ENCODE assay signal across 8 cellular contexts in the genomic region with DNA sequence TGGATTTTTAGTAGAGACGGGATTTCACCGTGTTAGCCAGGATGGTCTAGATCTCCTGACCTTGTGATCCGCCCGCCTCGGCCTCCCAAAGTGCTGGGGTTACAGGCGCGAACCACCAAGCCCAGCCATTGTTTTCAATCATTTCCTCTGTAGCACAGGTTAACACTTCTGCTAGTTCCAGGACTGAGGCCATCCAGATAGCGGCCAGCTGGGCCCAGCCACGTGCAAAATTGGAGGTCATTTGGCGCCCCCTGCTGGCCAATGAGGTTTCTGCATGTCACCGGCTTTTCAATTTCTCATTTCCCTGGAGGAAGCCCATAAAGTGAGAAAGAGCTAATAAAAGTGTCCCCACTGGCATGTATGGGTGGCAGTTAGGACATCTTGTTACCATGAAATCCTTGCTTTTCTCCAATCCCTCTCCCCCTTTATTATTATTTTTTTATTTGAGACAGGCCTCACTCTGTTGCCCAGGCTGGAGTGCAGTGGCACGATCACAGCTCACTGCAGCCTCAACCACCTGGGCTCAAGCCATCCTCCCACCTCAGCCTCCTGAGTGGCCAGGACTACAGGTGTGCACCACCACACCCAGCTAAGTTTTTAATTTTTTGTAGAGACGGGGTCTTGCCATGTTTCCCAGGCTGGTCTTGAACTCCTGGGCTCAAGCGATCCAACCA. TPM values are rescaled to one million over a fixed set of nuclear protein-coding genes. Genes with fewer than 3 reads are reported as not detected.
DNase-seq lines count a peak whose midpoint lies in the region; ATAC-seq, FAIRE-seq and TF ChIP-seq lines count a peak whose summit lies in the region.
"Not testable (repeated sequence)": the region's sequence is repeated elsewhere in the genome, so short reads cannot be mapped to it uniquely, and the experiment has no call there.

No MANE protein-coding gene starts in this region.

- H3K56ac ChIP-seq in IMR-90 (ENCODE audit: extremely low read depth, insufficient read depth, low read length), result not testable (repeated sequence)

- H3K4me3 ChIP-seq in A549; IMR-90 (ENCODE audit: insufficient read depth, low read depth, low read length); kidney (ENCODE audit: low read length in 2 of 2): not testable (repeated sequence)

- not testable (repeated sequence) for H4K20me1 ChIP-seq in IMR-90 (ENCODE audit: insufficient read depth, low read length)

- FAIRE-seq in A549 (lab: Jason Lieb, UNC), result not testable (repeated sequence)
- peak; percentile 89 for FAIRE-seq in kidney (lab: Jason Lieb, UNC)

- not testable (repeated sequence) for H2BK20ac ChIP-seq in IMR-90 (ENCODE audit: low read depth, low read length)

- H4K5ac ChIP-seq in IMR-90 (ENCODE audit: low read depth, low read length), result not testable (repeated sequence)

- H3K27ac ChIP-seq in A549, result peak overlapping the region in 1 of 2 experiments; percentile 56; a peak in 3 of 6 replicates
- not testable (repeated sequence) for H3K27ac ChIP-seq in IMR-90 (ENCODE audit: insufficient read depth, low read length); kidney (ENCODE audit: low read depth in 2 of 2, low read length in 2 of 2)

- in situ Hi-C loops in GM13977 (cut with MboI; ENCODE audit: low pct_unique_long_range_greater_than_20kb, low sequenced_read_pairs, unreplicated experiment) (loop anchor here (10.0 to 25.0 kb wide), 3 partner anchors 115 to 808 kb away; no protein-coding TSS in a partner anchor), IMR-90 (cut with MboI; ENCODE audit: low sequenced_read_pairs) (loop anchor here (5.0 to 25.0 kb wide), 4 partner anchors 63 to 783 kb away; no protein-coding TSS in a partner anchor)

- H3K9me3 ChIP-seq in A549; IMR-90 (ENCODE audit: control insufficient read depth, insufficient read depth, low read length); kidney (ENCODE audit: control insufficient read depth in 1 of 2, low read length in 2 of 2): not testable (repeated sequence)

- not testable (repeated sequence) for TF ChIP-seq POLR2A in A549 (IDR thresholded peaks at IDR 0.05; ENCODE audit: low read length)
- peak; percentile 55 for TF ChIP-seq POLR2A in IMR-90 (IDR thresholded peaks at IDR 0.05; ENCODE audit: low read depth, low read length)

- 30% methylated on average over 14 of the region's 14 CpGs for WGBS in A549 (ENCODE audit: missing lambda C conversion rate)
- 39% methylated on average over 8 of the region's 14 CpGs; no CpG with 5 or more reads in 1 of the 2 experiments for WGBS in IMR-90 (ENCODE audit: extremely low coverage in 2 of 2, insufficient read length in 1 of 2), 2 experiments

- not testable (repeated sequence) for H3K23ac ChIP-seq in IMR-90 (ENCODE audit: low read depth, low read length)

- dilution Hi-C loops in IMR-90 (cut with HindIII; ENCODE audit: low sequenced_read_pairs, unreplicated experiment), result not testable (repeated sequence)

- H2BK5ac ChIP-seq in IMR-90 (ENCODE audit: low read depth, low read length, poor library complexity, severe bottlenecking), result not testable (repeated sequence)

- TF ChIP-seq RAD21 in A549 (conservative IDR thresholded peaks at IDR 0.05 in 1 of 2, IDR thresholded peaks at IDR 0.05 in 1 of 2), result peak; percentile 99 to 100
- TF ChIP-seq RAD21 in IMR-90 (IDR thresholded peaks at IDR 0.05; ENCODE audit: low read length), result peak; percentile 98

- peak; percentile 79 to 91; a peak in 5 of 6 replicates for ATAC-seq in A549
- ATAC-seq in IMR-90 (ENCODE audit: low read depth), result peak; percentile 78

- H3K4me2 ChIP-seq in A549; IMR-90 (ENCODE audit: low read depth, low read length): not testable (repeated sequence)

- peak; percentile 97 for TF ChIP-seq CTCF in A549 (IDR thresholded peaks at IDR 0.05)
- peak; percentile 81 for TF ChIP-seq CTCF in GM13977 (IDR thresholded peaks at IDR 0.05; ENCODE audit: extremely low read depth, insufficient read depth, missing control alignments)
- TF ChIP-seq CTCF in IMR-90 (conservative IDR thresholded peaks at IDR 0.05; ENCODE audit: low read depth, low read length), result peak; percentile 96
- TF ChIP-seq CTCF in kidney (IDR thresholded peaks at IDR 0.05; ENCODE audit: borderline replicate concordance, extremely low read depth, insufficient read depth), result peak; percentile 98

- not testable (repeated sequence) for TF ChIP-seq EP300 in A549 (IDR thresholded peaks at IDR 0.05)

- 0 out of 2 replicates have a peak overlapping the region, but pooled peaks have one; percentile 43 for H2AK5ac ChIP-seq in IMR-90 (ENCODE audit: low read depth, low read length)

- H2AK9ac ChIP-seq in IMR-90 (replicated peaks; ENCODE audit: low read depth, low read length, poor library complexity), result not testable (repeated sequence)

- intact Hi-C loops in IMR-90 (cut with micrococcal nuclease) (loop anchor here (1.0 to 5.0 kb wide), 5 partner anchors 59 to 807 kb away; partner anchors contain the start of gene COG1), kidney (cut with DNase I) (loop anchor here (5.0 kb wide), 1 partner anchor 118 kb away; no protein-coding TSS in a partner anchor)

- H3K36me3 ChIP-seq in IMR-90 (ENCODE audit: control insufficient read depth, insufficient read depth, low read length); kidney (ENCODE audit: control insufficient read depth in 1 of 2, insufficient read depth in 2 of 2, low read length in 2 of 2): not testable (repeated sequence)

- H3K4me1 ChIP-seq in A549; IMR-90 (ENCODE audit: control insufficient read depth, insufficient read depth, low read length); kidney (ENCODE audit: control insufficient read depth in 1 of 2, insufficient read depth in 1 of 2, low read depth in 1 of 2, low read length in 2 of 2): not testable (repeated sequence)

- H3K79me1 ChIP-seq in IMR-90 (ENCODE audit: low read depth in 1 of 2, low read length in 2 of 2), result not testable (repeated sequence)

- not testable (repeated sequence) for H4K8ac ChIP-seq in IMR-90 (ENCODE audit: low read depth in 2 of 2, low read length in 2 of 2)

- not testable (repeated sequence) for H2BK15ac ChIP-seq in IMR-90 (ENCODE audit: low read depth, low read length)

- H3K9ac ChIP-seq in IMR-90 (ENCODE audit: low read depth, low read length); kidney (ENCODE audit: low read length in 2 of 2): not testable (repeated sequence)

- BruUV-seq in IMR-90 (replicated peaks; lab: Mats Ljungman, UMichigan), result not testable (repeated sequence)

- H3K18ac ChIP-seq in IMR-90 (ENCODE audit: low read depth, low read length), result not testable (repeated sequence)

- H3K4ac ChIP-seq in IMR-90 (ENCODE audit: low read depth, low read length), result not testable (repeated sequence)

- CTCF ChIA-PET in A549 (lab: Yijun Ruan, JAX) (interaction anchor here (0.6 to 23.7 kb wide), 63 partner anchors 12 to 1764 kb away, joined by 3 to 975 read pairs (median 5); partner anchors contain the start of genes CDC42EP4, COG1 and CPSF4L), IMR-90 (lab: Yijun Ruan, JAX) (interaction anchor here (0.6 to 2.8 kb wide), 13 partner anchors 9 to 128 kb away, joined by 3 to 37 read pairs (median 3); partner anchors contain the start of genes CDC42EP4 and CPSF4L)

- H4K91ac ChIP-seq in IMR-90 (ENCODE audit: insufficient read depth, low read depth, low read length), result not testable (repeated sequence)

- DNase-seq in A549 (ENCODE audit: low read depth in 1 of 2, low spot score in 1 of 2) (peak; percentile 76 to 92), GM13977 (ENCODE audit: low spot score) (peak; percentile 88), IMR-90 (peak; percentile 68), NOMO-1 (lab: John Stamatoyannopoulos, UW; ENCODE audit: unreplicated experiment in 2 of 2) (peak; percentile 73 to 86), cerebellum (ENCODE audit: low spot score) (peak; percentile 91), kidney (peak; percentile 93)
- DNase-seq in activated CD4-positive, alpha-beta T cell treated with anti-CD3 and anti-CD28 coated beads, Interleukin-2, amount 50 U/mL, for 4 hours, result peak; percentile 68 to 76
- DNase-seq in stimulated activated CD4-positive, alpha-beta T cell treated with anti-CD3 and anti-CD28 coated beads, Interleukin-15, amount 100 ng/mL, for 1 hour (ENCODE audit: low read depth in 1 of 2, low spot score in 1 of 2), result peak; percentile 56 to 71

- H3K14ac ChIP-seq in IMR-90 (replicated peaks; ENCODE audit: low read depth, low read length), result not testable (repeated sequence)

- not testable (repeated sequence) for H2BK120ac ChIP-seq in IMR-90 (ENCODE audit: low read depth, low read length)

- H3K9me1 ChIP-seq in IMR-90 (ENCODE audit: insufficient read depth, low read length), result not testable (repeated sequence)

- H3K27me3 ChIP-seq in IMR-90 (ENCODE audit: control insufficient read depth, insufficient read depth, low read length), result peaks cover 20% of the 10 kb centered on the region

- peak overlapping the region; percentile 39 for H2AFZ ChIP-seq in IMR-90 (replicated peaks; ENCODE audit: low read length, poor library complexity)

- POLR2A ChIA-PET in A549 (lab: Yijun Ruan, JAX), result interaction anchor here (0.7 to 1.1 kb wide), 3 partner anchors 59 to 116 kb away, joined by 3 to 14 read pairs (median 3); partner anchors contain the start of gene CDC42EP4
- POLR2A ChIA-PET in IMR-90 (lab: Charles Lee; ENCODE audit: unreplicated experiment), result not testable (repeated sequence)

TF ChIP-seq in A549, 52 proteins besides CTCF, POLR2A, EP300 and RAD21 (continues in another document):
- TF ChIP-seq, protein P1, sequence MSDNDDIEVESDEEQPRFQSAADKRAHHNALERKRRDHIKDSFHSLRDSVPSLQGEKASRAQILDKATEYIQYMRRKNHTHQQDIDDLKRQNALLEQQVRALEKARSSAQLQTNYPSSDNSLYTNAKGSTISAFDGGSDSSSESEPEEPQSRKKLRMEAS (IDR thresholded peaks at IDR 0.05), result peak; percentile 81

TF ChIP-seq in IMR-90, 13 proteins besides CTCF, POLR2A, EP300 and RAD21:
- peak; percentile 99 for TF ChIP-seq SMC3 (IDR thresholded peaks at IDR 0.05; ENCODE audit: low read depth, low read length)

RNA-seq across cellular contexts. Expression of gene CDC42EP4, which starts 58.2 kb away (rescaled TPM):
- 32.9 and 33.8 TPM in 2 replicates for polyA plus RNA-seq in A549 (2011; rRNA removed)
- polyA plus RNA-seq in A549 (2012; cell fraction: cytosol; rRNA removed), result 40.9 and 72.3 TPM in 2 replicates
- 41.7 and 52.8 TPM in 2 replicates for polyA plus RNA-seq in A549 (2012; cell fraction: nucleus; rRNA removed)
- 60.1 to 66.3 TPM (median 65.7 TPM) in 3 replicates for polyA plus RNA-seq in A549 (2017; fragmentation: RNase III; extraction: RNeasy Plus Mini Kit Qiagen cat#74134 plus additional on column Dnase treatment)
- 64.6 and 69.0 TPM in 2 replicates for polyA minus RNA-seq in A549 (2011; rRNA and poly(A)+ RNA removed)
- 14.3 and 16.1 TPM in 2 replicates for total RNA-seq in IMR-90 (2012; rRNA removed)
- polyA plus RNA-seq in IMR-90 (2012; rRNA removed), result 25.6 and 25.8 TPM in 2 replicates
- polyA plus RNA-seq in IMR-90 (2012; cell fraction: cytosol; rRNA removed), result 15.5 and 25.9 TPM in 2 replicates
- polyA plus RNA-seq in IMR-90 (2012; cell fraction: nucleus; rRNA removed; ENCODE audit: low replicate concordance), result 8.9 and 13.7 TPM in 2 replicates
- total RNA-seq in cerebellum, result 79.6 TPM
- total RNA-seq in kidney, result 76.9 TPM
- 26.2 TPM for polyA plus RNA-seq in kidney (ENCODE audit: insufficient read depth, low read depth, low replicate concordance)
